8 cellular contexts compared by ENCODE assay signal in genomic region chr2:190578158-190579057, GRCh38. TPM values are rescaled to one million over a fixed set of nuclear protein-coding genes. Genes with fewer than 3 reads are reported as not detected.
A peak's percentile ranks its signal among the peaks of the same experiment; 100 is the strongest.
DNase-seq lines count a peak whose midpoint lies in the region; ATAC-seq, FAIRE-seq and TF ChIP-seq lines count a peak whose summit lies in the region.

No MANE protein-coding gene starts in this region.

- H3K27ac ChIP-seq in esophagus (ENCODE audit: low read depth in 2 of 2, low read length in 1 of 2): peak overlapping the region; percentile 43 to 81
- H3K27ac ChIP-seq in pancreas: no peak overlapping the region

- intact Hi-C loops in pancreas (cut with DNase I): no loop called here

- peaks cover 0 to 2% of the 10 kb centered on the region in 2 donors for H3K4me1 ChIP-seq in esophagus (ENCODE audit: control insufficient read depth in 2 of 2, insufficient read depth in 2 of 2, low read length in 1 of 2)
- H3K4me1 ChIP-seq in pancreas: peaks cover 0 to 11% (median 0%) of the 10 kb centered on the region in 3 donors

- H3K27me3 ChIP-seq in esophagus (ENCODE audit: control insufficient read depth in 1 of 2, insufficient read depth in 2 of 2, low read length in 2 of 2): no peaks in the 10 kb centered on the region
- no peaks in the 10 kb centered on the region for H3K27me3 ChIP-seq in pancreas

- FAIRE-seq in pancreas (lab: Jason Lieb, UNC): no peak

- H3K36me3 ChIP-seq in esophagus (ENCODE audit: control insufficient read depth in 2 of 2, insufficient read depth in 2 of 2, low read length in 1 of 2) (no peaks in the 10 kb centered on the region), pancreas (no peaks in the 10 kb centered on the region)

- H3K9me3 ChIP-seq in esophagus (ENCODE audit: control insufficient read depth in 2 of 2, insufficient read depth in 1 of 2, low read depth in 1 of 2, low read length in 1 of 2) (no peaks in the 10 kb centered on the region), pancreas (no peaks in the 10 kb centered on the region)

- no peak for TF ChIP-seq CTCF in pancreas (IDR thresholded peaks at IDR 0.05)

- WGBS in esophagus, 2 donors: 9 to 11% methylated on average over 6 of the region's 6 CpGs
- 3 to 5% methylated on average over 6 of the region's 6 CpGs for WGBS in pancreas, 2 donors

- DNase-seq in NCI-H345 (lab: John Stamatoyannopoulos, UW) (peak; percentile 44), NCI-H345 treated with DMSO at 0.1 percent for 48 hours (lab: John Stamatoyannopoulos, UW; ENCODE audit: unreplicated experiment) (no peak), NCI-H748 (lab: John Stamatoyannopoulos, UW; ENCODE audit: unreplicated experiment) (peak; percentile 99), pancreas (peak in 2 of 6 donors; percentile 8 to 17), NCI-H1930 (lab: John Stamatoyannopoulos, UW) (no peak)

- H3K4me3 ChIP-seq in esophagus (ENCODE audit: low read depth in 1 of 2, low read length in 2 of 2) (no peak overlapping the region), pancreas (no peak overlapping the region)

- peak; percentile 61 to 77 (median 76) for ATAC-seq in pancreas
- ATAC-seq in GM19324 (IDR thresholded peaks at IDR 0.05; ENCODE audit: low FRiP score, unreplicated experiment): no peak
- no peak for ATAC-seq in activated CD4-positive, CD25-positive, alpha-beta regulatory T cell treated with anti-CD3 and anti-CD28 coated beads, Interleukin-2, amount 50 U/mL, for 24 hours

RNA-seq across cellular contexts. Expression of gene NEMP2, which starts 43.9 kb away (rescaled TPM):
- polyA plus RNA-seq in esophagus (1 to 10 TPM in 1 of 2 donors, under 1 TPM in 1; 0.61 to 1.4 TPM), pancreas (under 1 TPM; 0.42 to 0.80 TPM)
- 1 to 10 TPM in 5 of 6 donors, under 1 TPM in 1; 0.51 to 3.1 (median 1.9) TPM for total RNA-seq in pancreas

Comparison
In these comparisons a context has a peak if more than half of its experiments do, and no peak if none do; other contexts are left out.
1. DNase-seq: peak in NCI-H345 (single experiment) and NCI-H748 (single experiment); none in NCI-H345 treated with DMSO at 0.1 percent for 48 hours (single experiment) and NCI-H1930 (0 of 2).
2. H3K27ac ChIP-seq: peak in esophagus (2 of 2); none in pancreas (0 of 4).
3. ATAC-seq: peak in pancreas (4 of 4); none in GM19324 (single experiment) and activated CD4-positive, CD25-positive, alpha-beta regulatory T cell treated with anti-CD3 and anti-CD28 coated beads, Interleukin-2, amount 50 U/mL, for 24 hours (0 of 2).